ENCODE assay signal across 21 cellular contexts in genomic region chr6:7777062-7777461, GRCh38. TPM values are rescaled to one million over a fixed set of nuclear protein-coding genes. Genes with fewer than 3 reads are reported as not detected.
"Had no signal": no experiment of that assay in that cellular context is flagged by ENCODE, and none has a peak within 500 bp of the region (broad histone marks: within the 10 kb centered on the region; RNA-seq: fewer than 3 reads in every experiment).

No MANE protein-coding gene starts in this region.

- H3K4me1 ChIP-seq: esophagus muscularis mucosa, prostate gland, right atrium auricular region, tibial artery had no signal

- H3K9me3 ChIP-seq: esophagus muscularis mucosa, prostate gland, right atrium auricular region, tibial artery had no signal

- H3K36me3 ChIP-seq: esophagus muscularis mucosa, prostate gland, right atrium auricular region, tibial artery had no signal

- DNase-seq: activated CD4-positive, alpha-beta T cell treated with anti-CD3 and anti-CD28 coated beads, Interleukin-2, amount 50 U/mL, for 4 hours; activated effector memory CD4-positive, alpha-beta T cell treated with anti-CD3 and anti-CD28 coated beads, Interleukin-2, amount 50 U/mL, for 16 hours; activated T-cell treated with anti-CD3 and anti-CD28 coated beads, Interleukin-2, amount 50 U/mL, for 72 hours; cerebellar nuclear complex; cortex of kidney; effector CD8-positive, alpha-beta T cell; immature natural killer cell; left ventricle myocardium superior; stimulated activated CD4-positive, alpha-beta T cell treated with anti-CD3 and anti-CD28 coated beads, Interleukin-2, amount 100 ng/mL, for 24 hours; stimulated activated naive CD4-positive, alpha-beta T cell treated with Interleukin-2 at 50 U/mL for 16 hours; substantia nigra; tibial artery had no signal

- H3K27me3 ChIP-seq: right atrium auricular region, tibial artery had no signal

- H3K4me3 ChIP-seq: esophagus muscularis mucosa, prostate gland, right atrium auricular region, tibial artery had no signal

- H3K36me3 Mint-ChIP-seq: activated naive CD4-positive, alpha-beta T cell treated with anti-CD3 and anti-CD28 coated beads, Interleukin-2, amount 50 U/mL, for 24 hours; immature natural killer cell had no signal

- H3K9me3 Mint-ChIP-seq: activated naive CD4-positive, alpha-beta T cell treated with anti-CD3 and anti-CD28 coated beads, Interleukin-2, amount 50 U/mL, for 24 hours; activated T-cell treated with anti-CD3 and anti-CD28 coated beads, Interleukin-2, amount 50 U/mL, for 72 hours; immature natural killer cell had no signal

- H3K27ac Mint-ChIP-seq: activated naive CD4-positive, alpha-beta T cell treated with anti-CD3 and anti-CD28 coated beads, Interleukin-2, amount 50 U/mL, for 24 hours; activated T-cell treated with anti-CD3 and anti-CD28 coated beads, Interleukin-2, amount 50 U/mL, for 72 hours; immature natural killer cell had no signal

- ATAC-seq: activated T-cell treated with anti-CD3 and anti-CD28 coated beads, Interleukin-2, amount 50 U/mL, for 72 hours; left ventricle myocardium superior had no signal

- H3K27ac ChIP-seq: esophagus muscularis mucosa, prostate gland, right atrium auricular region, tibial artery, VCaP had no signal

- FAIRE-seq: bronchial epithelial cell, endothelial cell of umbilical vein, urothelium cell line had no signal

RNA-seq across cellular contexts. Expression of gene BMP6, which starts 51.2 kb away (rescaled TPM):
- total RNA-seq: activated CD8-positive, alpha-beta memory T cell treated with anti-CD3 and anti-CD28 coated beads for 36 hours had no signal
